8 cellular contexts compared by ENCODE assay signal in genomic region chr21:37564924-37565529, GRCh38.
DNase-seq lines count a peak whose midpoint lies in the region; ATAC-seq, FAIRE-seq and TF ChIP-seq lines count a peak whose summit lies in the region.

No MANE protein-coding gene starts in this region.

- 14% methylated on average over 12 of the region's 12 CpGs for WGBS in HepG2 (ENCODE audit: low lambda C conversion rate)

- POLR2A ChIA-PET in HepG2 (lab: Yijun Ruan, JAX) = interaction anchor here (0.7 to 1.7 kb wide), 13 partner anchors 8 to 494 kb away, joined by 3 to 9 read pairs (median 4); partner anchors contain the start of genes DYRK1A and VPS26C

- H3K9ac ChIP-seq in adipocyte (ENCODE audit: low read length) (peak overlapping the region; percentile 87), HepG2 (ENCODE audit: insufficient read depth, low read depth, low read length) (peak overlapping the region; percentile 46)

- H3K36me3 ChIP-seq in adipocyte (ENCODE audit: control insufficient read depth, insufficient read depth, low read length, severe bottlenecking) = no peaks in the 10 kb centered on the region
- no peaks in the 10 kb centered on the region for H3K36me3 ChIP-seq in HepG2 (replicated peaks in 1 of 2; ENCODE audit: control insufficient read depth in 1 of 2, insufficient read depth in 2 of 2, low read length in 2 of 2)

- peaks cover 19% of the 10 kb centered on the region for H3K4me1 ChIP-seq in adipocyte (ENCODE audit: control insufficient read depth, insufficient read depth, low read length)
- H3K4me1 ChIP-seq in HepG2 (ENCODE audit: insufficient read depth, low read length) = peaks cover 23% of the 10 kb centered on the region

- no peak for FAIRE-seq in HepG2 (lab: Jason Lieb, UNC)

- in situ Hi-C loops in HepG2 (cut with HindIII; ENCODE audit: extremely low pct_ligation_motif_present, low pct_unique_long_range_greater_than_20kb) = no loop called here

- H3K79me2 ChIP-seq in HepG2 (ENCODE audit: insufficient read depth, low read length) = no peaks in the 10 kb centered on the region

- CTCF ChIA-PET in HepG2 (lab: Yijun Ruan, JAX; ENCODE audit: low intra/inter-chr PET ratio, low total read pairs) = no interaction called here

- H3K9me3 ChIP-seq in adipocyte (ENCODE audit: control insufficient read depth, low read length) (no peaks in the 10 kb centered on the region), HepG2 (ENCODE audit: low read length) (no peaks in the 10 kb centered on the region)

- H3K4me2 ChIP-seq in HepG2 (ENCODE audit: low read depth, low read length) = peak overlapping the region; percentile 96

- TF ChIP-seq EP300 in Ishikawa (IDR thresholded peaks at IDR 0.05; ENCODE audit: borderline replicate concordance) (peak; percentile 91), HepG2 (IDR thresholded peaks at IDR 0.05; ENCODE audit: low read depth in 2 of 2, low read length in 2 of 2) (no peak), HepG2 (CRISPR knock-in tag; IDR thresholded peaks at IDR 0.05; ENCODE audit: borderline replicate concordance) (no peak)

- DNase-seq in AG10803 (ENCODE audit: low read depth) = no peak
- DNase-seq in adipocyte (ENCODE audit: low read depth) = no peak
- peak; percentile 34 for DNase-seq in HepG2 (ENCODE audit: low spot score)
- no peak for DNase-seq in NCI-H1436 (lab: John Stamatoyannopoulos, UW)
- no peak for DNase-seq in NOMO-1 (lab: John Stamatoyannopoulos, UW; ENCODE audit: unreplicated experiment in 2 of 2)

- no peak for TF ChIP-seq RAD21 in Ishikawa (IDR thresholded peaks at IDR 0.05; ENCODE audit: low read depth)
- no peak for TF ChIP-seq RAD21 in HepG2 (CRISPR knock-in tag; IDR thresholded peaks at IDR 0.05)

- intact Hi-C loops in HepG2 (cut with micrococcal nuclease; ENCODE audit: unreplicated experiment) = no loop called here

- TF ChIP-seq CTCF in AG10803 (conservative IDR thresholded peaks at IDR 0.05; ENCODE audit: low read length) (no peak), HepG2 (CRISPR knock-in tag; IDR thresholded peaks at IDR 0.05) (no peak)

- peak; percentile 43 for ATAC-seq in HepG2
- no peak for ATAC-seq in GM19395 (IDR thresholded peaks at IDR 0.05; ENCODE audit: unreplicated experiment)
- no peak for ATAC-seq in HG03196 (IDR thresholded peaks at IDR 0.05; ENCODE audit: unreplicated experiment)

- BruUV-seq in HepG2 (replicated peaks; lab: Mats Ljungman, UMichigan) = TSS peak; percentile 97

- peaks cover 8% of the 10 kb centered on the region for H3K27me3 ChIP-seq in adipocyte (replicated peaks; ENCODE audit: control insufficient read depth, insufficient read depth, low read length)
- peaks cover 0 to 3% of the 10 kb centered on the region in 2 experiments; a peak in 2 of 5 replicates for H3K27me3 ChIP-seq in HepG2 (ENCODE audit: control insufficient read depth in 1 of 2, insufficient read depth in 2 of 2, low read length in 2 of 2)

- H2AFZ ChIP-seq in HepG2 (ENCODE audit: low read length) = peak overlapping the region; percentile 43

- H4K20me1 ChIP-seq in HepG2 (ENCODE audit: insufficient read depth, low read length) = no peaks in the 10 kb centered on the region

- peak overlapping the region; percentile 83 for H3K4me3 ChIP-seq in AG10803 (ENCODE audit: low read length)
- peak overlapping the region; percentile 89 for H3K4me3 ChIP-seq in adipocyte (ENCODE audit: low read length)
- peak overlapping the region; percentile 52 to 76 (median 68) for H3K4me3 ChIP-seq in HepG2 (replicated peaks in 1 of 3; ENCODE audit: insufficient read depth in 1 of 3, low read depth in 2 of 3, low read length in 3 of 3)

- TF ChIP-seq POLR2A in HepG2 (IDR thresholded peaks at IDR 0.05; ENCODE audit: insufficient read depth in 1 of 2, low read depth in 2 of 2, low read length in 2 of 2) = peak in 1 of 2 experiments; percentile 31; a peak in 1 of 4 replicates

- H3K27ac ChIP-seq in HepG2 (ENCODE audit: extremely low read length, insufficient read depth, low read length) = peak overlapping the region; percentile 66

TF ChIP-seq in Ishikawa, 13 proteins besides CTCF, POLR2A, EP300 and RAD21 (continues in another document):
- TF ChIP-seq ZBTB7A (IDR thresholded peaks at IDR 0.05; ENCODE audit: low read depth) (no peak), TAF1 (IDR thresholded peaks at IDR 0.05; ENCODE audit: low read depth) (no peak), FOXM1 (IDR thresholded peaks at IDR 0.05; ENCODE audit: borderline replicate concordance, low read depth) (peak; percentile 76), NFIC (IDR thresholded peaks at IDR 0.05) (peak; percentile 76), EGR1 (IDR thresholded peaks at IDR 0.05) (no peak), CEBPB (IDR thresholded peaks at IDR 0.05) (no peak), TEAD4 (IDR thresholded peaks at IDR 0.05) (peak; percentile 70), CREB1 (IDR thresholded peaks at IDR 0.05; ENCODE audit: low read depth) (no peak)
- TF ChIP-seq, protein P1, sequence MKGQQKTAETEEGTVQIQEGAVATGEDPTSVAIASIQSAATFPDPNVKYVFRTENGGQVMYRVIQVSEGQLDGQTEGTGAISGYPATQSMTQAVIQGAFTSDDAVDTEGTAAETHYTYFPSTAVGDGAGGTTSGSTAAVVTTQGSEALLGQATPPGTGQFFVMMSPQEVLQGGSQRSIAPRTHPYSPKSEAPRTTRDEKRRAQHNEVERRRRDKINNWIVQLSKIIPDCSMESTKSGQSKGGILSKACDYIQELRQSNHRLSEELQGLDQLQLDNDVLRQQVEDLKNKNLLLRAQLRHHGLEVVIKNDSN (IDR thresholded peaks at IDR 0.05) = peak; percentile 73
- TF ChIP-seq, protein P2, sequence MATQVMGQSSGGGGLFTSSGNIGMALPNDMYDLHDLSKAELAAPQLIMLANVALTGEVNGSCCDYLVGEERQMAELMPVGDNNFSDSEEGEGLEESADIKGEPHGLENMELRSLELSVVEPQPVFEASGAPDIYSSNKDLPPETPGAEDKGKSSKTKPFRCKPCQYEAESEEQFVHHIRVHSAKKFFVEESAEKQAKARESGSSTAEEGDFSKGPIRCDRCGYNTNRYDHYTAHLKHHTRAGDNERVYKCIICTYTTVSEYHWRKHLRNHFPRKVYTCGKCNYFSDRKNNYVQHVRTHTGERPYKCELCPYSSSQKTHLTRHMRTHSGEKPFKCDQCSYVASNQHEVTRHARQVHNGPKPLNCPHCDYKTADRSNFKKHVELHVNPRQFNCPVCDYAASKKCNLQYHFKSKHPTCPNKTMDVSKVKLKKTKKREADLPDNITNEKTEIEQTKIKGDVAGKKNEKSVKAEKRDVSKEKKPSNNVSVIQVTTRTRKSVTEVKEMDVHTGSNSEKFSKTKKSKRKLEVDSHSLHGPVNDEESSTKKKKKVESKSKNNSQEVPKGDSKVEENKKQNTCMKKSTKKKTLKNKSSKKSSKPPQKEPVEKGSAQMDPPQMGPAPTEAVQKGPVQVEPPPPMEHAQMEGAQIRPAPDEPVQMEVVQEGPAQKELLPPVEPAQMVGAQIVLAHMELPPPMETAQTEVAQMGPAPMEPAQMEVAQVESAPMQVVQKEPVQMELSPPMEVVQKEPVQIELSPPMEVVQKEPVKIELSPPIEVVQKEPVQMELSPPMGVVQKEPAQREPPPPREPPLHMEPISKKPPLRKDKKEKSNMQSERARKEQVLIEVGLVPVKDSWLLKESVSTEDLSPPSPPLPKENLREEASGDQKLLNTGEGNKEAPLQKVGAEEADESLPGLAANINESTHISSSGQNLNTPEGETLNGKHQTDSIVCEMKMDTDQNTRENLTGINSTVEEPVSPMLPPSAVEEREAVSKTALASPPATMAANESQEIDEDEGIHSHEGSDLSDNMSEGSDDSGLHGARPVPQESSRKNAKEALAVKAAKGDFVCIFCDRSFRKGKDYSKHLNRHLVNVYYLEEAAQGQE (IDR thresholded peaks at IDR 0.05; ENCODE audit: low read depth) = no peak

TF ChIP-seq in HepG2, 621 proteins besides CTCF, POLR2A, EP300 and RAD21 (continues in another document):
- TF ChIP-seq NFE2L2 (IDR thresholded peaks at IDR 0.05; ENCODE audit: low read length) (peak; percentile 81), TEAD3 (CRISPR knock-in tag; optimal IDR thresholded peaks at IDR 0.05; ENCODE audit: borderline replicate concordance) (no peak), ZNF235 (CRISPR knock-in tag; IDR thresholded peaks at IDR 0.05; ENCODE audit: borderline replicate concordance) (0 out of 2 replicates have a peak, but pooled peaks have one; percentile 62), ZFY (CRISPR knock-in tag; IDR thresholded peaks at IDR 0.05) (peak; percentile 16; the same call in 1 of the 2 replicates), RBM22 (optimal IDR thresholded peaks at IDR 0.05; ENCODE audit: low read length) (no peak), BRF2 (CRISPR knock-in tag; IDR thresholded peaks at IDR 0.05) (no peak), BORCS8-MEF2B (CRISPR knock-in tag; IDR thresholded peaks at IDR 0.05) (no peak), PCBP2 (optimal IDR thresholded peaks at IDR 0.05; ENCODE audit: low read depth, low read length, poor library complexity, severe bottlenecking) (no peak), FOSL2 (CRISPR knock-in tag; IDR thresholded peaks at IDR 0.05) (peak; percentile 81), HOXA5 (CRISPR knock-in tag; IDR thresholded peaks at IDR 0.05) (no peak)
- TF ChIP-seq, protein P3, sequence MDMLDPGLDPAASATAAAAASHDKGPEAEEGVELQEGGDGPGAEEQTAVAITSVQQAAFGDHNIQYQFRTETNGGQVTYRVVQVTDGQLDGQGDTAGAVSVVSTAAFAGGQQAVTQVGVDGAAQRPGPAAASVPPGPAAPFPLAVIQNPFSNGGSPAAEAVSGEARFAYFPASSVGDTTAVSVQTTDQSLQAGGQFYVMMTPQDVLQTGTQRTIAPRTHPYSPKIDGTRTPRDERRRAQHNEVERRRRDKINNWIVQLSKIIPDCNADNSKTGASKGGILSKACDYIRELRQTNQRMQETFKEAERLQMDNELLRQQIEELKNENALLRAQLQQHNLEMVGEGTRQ (IDR thresholded peaks at IDR 0.05; ENCODE audit: low read depth, low read length) = peak; percentile 59; the same call in 1 of the 2 replicates
- TF ChIP-seq, protein P3 (CRISPR knock-in tag; IDR thresholded peaks at IDR 0.05; ENCODE audit: borderline replicate concordance) = peak; percentile 70; the same call in 1 of the 2 replicates
